Comparison of ENCODE assay signal across 8 cellular contexts in genomic region chr5:75716715-75717081, GRCh38. TPM values are rescaled to one million over a fixed set of nuclear protein-coding genes. Genes with fewer than 3 reads are reported as not detected.
A peak's percentile ranks its signal among the peaks of the same experiment; 100 is the strongest.
DNase-seq lines count a peak whose midpoint lies in the region; ATAC-seq and TF ChIP-seq lines count a peak whose summit lies in the region.

No MANE protein-coding gene starts in this region.

- H3K4me3 Mint-ChIP-seq in activated CD4-positive, alpha-beta T cell treated with anti-CD3 and anti-CD28 coated beads for 36 hours, result peak overlapping the region; percentile 97

- intact Hi-C loops in activated CD4-positive, alpha-beta T cell treated with anti-CD3 and anti-CD28 coated beads for 36 hours (cut with DNase I, micrococcal nuclease), result loop anchor here (1.0 to 10.0 kb wide), 16 partner anchors 47 to 1316 kb away; partner anchors contain the start of genes CERT1 (in 2 of the 2), GFM2 (in 2 of the 2), HMGCR (in 2 of the 2) and IQGAP2 (in 2 of the 2)
- intact Hi-C loops in gastrocnemius medialis (cut with DNase I; ENCODE audit: low total_unique reads), result loop anchor here (1.0 to 10.0 kb wide), 2 partner anchors 205 to 372 kb away; partner anchors contain the start of genes CERT1 and POLK

- H3K9me3 ChIP-seq in gastrocnemius medialis, result no peaks in the 10 kb centered on the region

- peak; percentile 9 for ATAC-seq in activated CD4-positive, alpha-beta T cell treated with anti-CD3 and anti-CD28 coated beads for 36 hours
- ATAC-seq in HG02763 (IDR thresholded peaks at IDR 0.05; ENCODE audit: unreplicated experiment), result peak; percentile 5
- ATAC-seq in SK-N-SH treated with all-trans-retinoic acid at 6 μM for 48 hours, result peak; percentile 23
- no peak for ATAC-seq in gastrocnemius medialis

- H3K4me3 ChIP-seq in fibroblast of pulmonary artery (replicated peaks; ENCODE audit: low read depth, low read length), result peak overlapping the region; percentile 98
- H3K4me3 ChIP-seq in gastrocnemius medialis, result peak overlapping the region; percentile 81 to 85 (median 84)

- H3K36me3 ChIP-seq in gastrocnemius medialis, result no peaks in the 10 kb centered on the region

- H3K4me1 Mint-ChIP-seq in activated CD4-positive, alpha-beta T cell treated with anti-CD3 and anti-CD28 coated beads for 36 hours, result peaks cover 35% of the 10 kb centered on the region

- in situ Hi-C loops in gastrocnemius medialis (cut with MboI; ENCODE audit: low sequenced_read_pairs in 4 of 4), result no loop called here

- POLR2A ChIA-PET in activated CD4-positive, alpha-beta T cell treated with anti-CD3 and anti-CD28 coated beads for 36 hours (lab: Charles Lee), result interaction anchor here (0.6 to 1.5 kb wide), 3 partner anchors 47 to 205 kb away, joined by 3 to 4 read pairs (median 4); partner anchors contain the start of genes CERT1 and POLK

- H3K36me3 Mint-ChIP-seq in activated CD4-positive, alpha-beta T cell treated with anti-CD3 and anti-CD28 coated beads for 36 hours (ENCODE audit: low read depth), result peaks cover 18% of the 10 kb centered on the region

- CTCF ChIA-PET in activated CD4-positive, alpha-beta T cell treated with anti-CD3 and anti-CD28 coated beads for 36 hours (lab: Charles Lee), result interaction anchor here (0.8 to 1.1 kb wide), 3 partner anchors 28 to 659 kb away, joined by 3 read pairs; no protein-coding TSS in a partner anchor

- TF ChIP-seq CTCF in fibroblast of pulmonary artery (IDR thresholded peaks at IDR 0.05; ENCODE audit: low read length, missing control alignments), result no peak
- TF ChIP-seq CTCF in gastrocnemius medialis (IDR thresholded peaks at IDR 0.05 in 4 of 5, conservative IDR thresholded peaks at IDR 0.05 in 1 of 5), result no peak

- DNase-seq in activated CD4-positive, alpha-beta T cell treated with anti-CD3 and anti-CD28 coated beads for 36 hours, result no peak
- no peak for DNase-seq in activated CD4-positive, alpha-beta T cell treated with anti-CD3 and anti-CD28 coated beads, Interleukin-2, amount 50 U/mL, for 4 hours
- DNase-seq in fibroblast of pulmonary artery (ENCODE audit: low read depth) (no peak), gastrocnemius medialis (no peak), COLO829 (ENCODE audit: low spot score) (no peak), NCI-H446 treated with DMSO at 0.1 percent for 48 hours (lab: John Stamatoyannopoulos, UW) (no peak)

- H3K27ac Mint-ChIP-seq in activated CD4-positive, alpha-beta T cell treated with anti-CD3 and anti-CD28 coated beads for 36 hours, result peak overlapping the region; percentile 99

- H3K4me1 ChIP-seq in gastrocnemius medialis, result peaks cover 5 to 11% of the 10 kb centered on the region in 2 donors

- H3K9me3 Mint-ChIP-seq in activated CD4-positive, alpha-beta T cell treated with anti-CD3 and anti-CD28 coated beads for 36 hours (ENCODE audit: low read depth), result no peaks in the 10 kb centered on the region

- TF ChIP-seq POLR2A in gastrocnemius medialis (IDR thresholded peaks at IDR 0.05), result no peak

- no peaks in the 10 kb centered on the region for H3K27me3 ChIP-seq in gastrocnemius medialis

- no peaks in the 10 kb centered on the region for H3K27me3 Mint-ChIP-seq in activated CD4-positive, alpha-beta T cell treated with anti-CD3 and anti-CD28 coated beads for 36 hours

- H3K27ac ChIP-seq in gastrocnemius medialis, result peak overlapping the region; percentile 82 to 88 (median 86)

TF ChIP-seq in SK-N-SH treated with all-trans-retinoic acid at 6 μM for 48 hours, 23 proteins besides CTCF, POLR2A, EP300 and RAD21:
- TF ChIP-seq CREB5 (CRISPR knock-in tag; IDR thresholded peaks at IDR 0.05; ENCODE audit: low read depth) (no peak), ZNF8 (CRISPR knock-in tag; IDR thresholded peaks at IDR 0.05) (no peak), ZFP3 (CRISPR knock-in tag; IDR thresholded peaks at IDR 0.05) (no peak), ZFP30 (CRISPR knock-in tag; IDR thresholded peaks at IDR 0.05) (no peak), ESRRG (CRISPR knock-in tag; IDR thresholded peaks at IDR 0.05) (no peak), BACH2 (CRISPR knock-in tag; IDR thresholded peaks at IDR 0.05; ENCODE audit: borderline replicate concordance) (no peak), CSRNP3 (CRISPR knock-in tag; IDR thresholded peaks at IDR 0.05) (no peak), OSR1 (CRISPR knock-in tag; IDR thresholded peaks at IDR 0.05) (no peak), ZC3H10 (CRISPR knock-in tag; IDR thresholded peaks at IDR 0.05) (no peak), GLIS3 (CRISPR knock-in tag; IDR thresholded peaks at IDR 0.05) (no peak), ARNTL (CRISPR knock-in tag; IDR thresholded peaks at IDR 0.05; ENCODE audit: borderline replicate concordance, low read depth) (no peak), PPARA (CRISPR knock-in tag; IDR thresholded peaks at IDR 0.05; ENCODE audit: borderline replicate concordance) (no peak), TOX (CRISPR knock-in tag; IDR thresholded peaks at IDR 0.05; ENCODE audit: borderline replicate concordance) (no peak), CSDC2 (CRISPR knock-in tag; IDR thresholded peaks at IDR 0.05) (no peak)
- TF ChIP-seq, protein P1, sequence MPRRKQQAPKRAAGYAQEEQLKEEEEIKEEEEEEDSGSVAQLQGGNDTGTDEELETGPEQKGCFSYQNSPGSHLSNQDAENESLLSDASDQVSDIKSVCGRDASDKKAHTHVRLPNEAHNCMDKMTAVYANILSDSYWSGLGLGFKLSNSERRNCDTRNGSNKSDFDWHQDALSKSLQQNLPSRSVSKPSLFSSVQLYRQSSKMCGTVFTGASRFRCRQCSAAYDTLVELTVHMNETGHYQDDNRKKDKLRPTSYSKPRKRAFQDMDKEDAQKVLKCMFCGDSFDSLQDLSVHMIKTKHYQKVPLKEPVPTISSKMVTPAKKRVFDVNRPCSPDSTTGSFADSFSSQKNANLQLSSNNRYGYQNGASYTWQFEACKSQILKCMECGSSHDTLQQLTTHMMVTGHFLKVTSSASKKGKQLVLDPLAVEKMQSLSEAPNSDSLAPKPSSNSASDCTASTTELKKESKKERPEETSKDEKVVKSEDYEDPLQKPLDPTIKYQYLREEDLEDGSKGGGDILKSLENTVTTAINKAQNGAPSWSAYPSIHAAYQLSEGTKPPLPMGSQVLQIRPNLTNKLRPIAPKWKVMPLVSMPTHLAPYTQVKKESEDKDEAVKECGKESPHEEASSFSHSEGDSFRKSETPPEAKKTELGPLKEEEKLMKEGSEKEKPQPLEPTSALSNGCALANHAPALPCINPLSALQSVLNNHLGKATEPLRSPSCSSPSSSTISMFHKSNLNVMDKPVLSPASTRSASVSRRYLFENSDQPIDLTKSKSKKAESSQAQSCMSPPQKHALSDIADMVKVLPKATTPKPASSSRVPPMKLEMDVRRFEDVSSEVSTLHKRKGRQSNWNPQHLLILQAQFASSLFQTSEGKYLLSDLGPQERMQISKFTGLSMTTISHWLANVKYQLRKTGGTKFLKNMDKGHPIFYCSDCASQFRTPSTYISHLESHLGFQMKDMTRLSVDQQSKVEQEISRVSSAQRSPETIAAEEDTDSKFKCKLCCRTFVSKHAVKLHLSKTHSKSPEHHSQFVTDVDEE (CRISPR knock-in tag; IDR thresholded peaks at IDR 0.05), result no peak
- TF ChIP-seq, protein P2, sequence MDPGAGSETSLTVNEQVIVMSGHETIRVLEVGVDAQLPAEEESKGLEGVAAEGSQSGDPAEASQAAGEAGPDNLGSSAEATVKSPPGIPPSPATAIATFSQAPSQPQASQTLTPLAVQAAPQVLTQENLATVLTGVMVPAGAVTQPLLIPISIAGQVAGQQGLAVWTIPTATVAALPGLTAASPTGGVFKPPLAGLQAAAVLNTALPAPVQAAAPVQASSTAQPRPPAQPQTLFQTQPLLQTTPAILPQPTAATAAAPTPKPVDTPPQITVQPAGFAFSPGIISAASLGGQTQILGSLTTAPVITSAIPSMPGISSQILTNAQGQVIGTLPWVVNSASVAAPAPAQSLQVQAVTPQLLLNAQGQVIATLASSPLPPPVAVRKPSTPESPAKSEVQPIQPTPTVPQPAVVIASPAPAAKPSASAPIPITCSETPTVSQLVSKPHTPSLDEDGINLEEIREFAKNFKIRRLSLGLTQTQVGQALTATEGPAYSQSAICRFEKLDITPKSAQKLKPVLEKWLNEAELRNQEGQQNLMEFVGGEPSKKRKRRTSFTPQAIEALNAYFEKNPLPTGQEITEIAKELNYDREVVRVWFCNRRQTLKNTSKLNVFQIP (CRISPR knock-in tag; IDR thresholded peaks at IDR 0.05; ENCODE audit: borderline replicate concordance, low read depth), result no peak

RNA-seq across cellular contexts. Expression of gene POC5, which starts 0.5 kb away (rescaled TPM):
- 10 to 100 TPM; 20.2 to 20.3 TPM for total RNA-seq in activated CD4-positive, alpha-beta T cell treated with anti-CD3 and anti-CD28 coated beads for 36 hours
- total RNA-seq in gastrocnemius medialis, result 1 to 10 TPM; 4.1 to 7.3 (median 5.4) TPM

Comparison
In these comparisons a context has a peak if more than half of its experiments do, and no peak if none do; other contexts are left out.
1. ATAC-seq: peak in activated CD4-positive, alpha-beta T cell treated with anti-CD3 and anti-CD28 coated beads for 36 hours (single experiment), HG02763 (single experiment) and SK-N-SH treated with all-trans-retinoic acid at 6 μM for 48 hours (single experiment); none in gastrocnemius medialis (0 of 2).